Comparison of ENCODE assay signal across 1 cellular context in the genomic region with DNA sequence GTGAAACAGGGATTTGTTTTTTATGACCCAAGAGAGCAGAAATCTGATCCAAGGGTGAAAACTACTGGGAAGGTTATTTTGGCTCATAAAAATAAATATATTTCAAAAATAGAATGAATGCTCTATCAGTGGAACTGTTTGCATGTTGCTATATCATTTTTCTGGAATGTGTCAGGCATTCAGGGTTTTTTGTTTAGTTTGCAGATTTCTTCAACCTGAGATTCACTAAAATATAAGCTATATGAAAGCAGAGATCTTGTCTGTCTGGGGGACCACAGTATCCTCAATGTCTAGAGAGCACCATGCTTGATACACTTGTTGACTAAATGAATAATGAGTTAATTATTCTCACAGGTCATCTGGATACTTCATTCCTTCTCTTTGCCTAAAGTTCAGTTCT.
TF ChIP-seq lines count a peak whose summit lies in the region.

No MANE protein-coding gene starts in this region.

TF ChIP-seq in WTC11, 78 proteins besides CTCF, POLR2A, EP300 and RAD21 (continued from another document):
- TF ChIP-seq, protein P1, sequence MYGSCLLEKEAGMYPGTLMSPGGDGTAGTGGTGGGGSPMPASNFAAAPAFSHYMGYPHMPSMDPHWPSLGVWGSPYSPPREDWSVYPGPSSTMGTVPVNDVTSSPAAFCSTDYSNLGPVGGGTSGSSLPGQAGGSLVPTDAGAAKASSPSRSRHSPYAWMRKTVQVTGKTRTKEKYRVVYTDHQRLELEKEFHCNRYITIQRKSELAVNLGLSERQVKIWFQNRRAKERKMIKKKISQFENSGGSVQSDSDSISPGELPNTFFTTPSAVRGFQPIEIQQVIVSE (CRISPR knock-in tag; IDR thresholded peaks at IDR 0.05; ENCODE audit: borderline replicate concordance): no peak
- TF ChIP-seq, protein P2, sequence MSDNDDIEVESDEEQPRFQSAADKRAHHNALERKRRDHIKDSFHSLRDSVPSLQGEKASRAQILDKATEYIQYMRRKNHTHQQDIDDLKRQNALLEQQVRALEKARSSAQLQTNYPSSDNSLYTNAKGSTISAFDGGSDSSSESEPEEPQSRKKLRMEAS (CRISPR knock-in tag; IDR thresholded peaks at IDR 0.05): no peak
- no peak for TF ChIP-seq GRHL2 (CRISPR knock-in tag; IDR thresholded peaks at IDR 0.05; ENCODE audit: insufficient replicate concordance, severe bottlenecking)
- TF ChIP-seq, protein P3, sequence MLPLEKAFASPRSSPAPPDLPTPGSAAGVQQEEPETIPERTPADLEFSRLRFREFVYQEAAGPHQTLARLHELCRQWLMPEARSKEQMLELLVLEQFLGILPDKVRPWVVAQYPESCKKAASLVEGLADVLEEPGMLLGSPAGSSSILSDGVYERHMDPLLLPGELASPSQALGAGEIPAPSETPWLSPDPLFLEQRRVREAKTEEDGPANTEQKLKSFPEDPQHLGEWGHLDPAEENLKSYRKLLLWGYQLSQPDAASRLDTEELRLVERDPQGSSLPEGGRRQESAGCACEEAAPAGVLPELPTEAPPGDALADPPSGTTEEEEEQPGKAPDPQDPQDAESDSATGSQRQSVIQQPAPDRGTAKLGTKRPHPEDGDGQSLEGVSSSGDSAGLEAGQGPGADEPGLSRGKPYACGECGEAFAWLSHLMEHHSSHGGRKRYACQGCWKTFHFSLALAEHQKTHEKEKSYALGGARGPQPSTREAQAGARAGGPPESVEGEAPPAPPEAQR (CRISPR knock-in tag; IDR thresholded peaks at IDR 0.05): no peak
- TF ChIP-seq, protein P4, sequence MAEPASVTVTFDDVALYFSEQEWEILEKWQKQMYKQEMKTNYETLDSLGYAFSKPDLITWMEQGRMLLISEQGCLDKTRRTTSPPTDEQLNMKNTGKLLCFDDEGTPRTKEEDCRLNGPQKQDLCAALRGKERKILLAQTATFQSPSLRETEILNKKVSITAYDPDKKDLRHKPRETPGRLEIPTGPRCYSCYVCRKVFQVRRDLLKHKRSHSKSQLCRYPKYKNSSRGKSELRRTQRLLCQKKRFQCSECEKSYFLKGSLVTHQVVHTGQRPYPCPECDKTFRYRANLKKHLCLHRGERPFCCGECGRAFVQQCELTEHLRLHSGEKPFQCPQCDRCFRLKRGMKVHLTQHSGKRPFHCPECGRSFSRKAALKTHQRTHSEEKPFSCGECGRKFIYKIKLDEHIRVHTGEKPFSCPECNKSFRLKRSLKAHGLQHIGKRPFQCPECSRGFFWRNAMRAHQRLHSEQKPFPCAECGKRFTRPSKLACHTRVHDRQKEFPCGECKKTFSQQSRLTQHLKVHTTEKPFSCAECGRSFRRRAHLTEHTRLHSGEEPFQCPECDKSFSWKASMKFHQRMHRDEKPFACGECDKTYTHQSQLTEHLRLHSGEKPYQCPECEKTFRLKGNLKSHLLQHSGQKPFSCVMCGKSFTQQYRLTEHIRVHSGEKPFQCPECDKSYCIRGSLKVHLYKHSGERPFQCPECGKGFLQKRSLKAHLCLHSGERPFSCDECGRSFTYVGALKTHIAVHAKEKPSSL (CRISPR knock-in tag; conservative IDR thresholded peaks at IDR 0.05): no peak
- TF ChIP-seq, protein P5, sequence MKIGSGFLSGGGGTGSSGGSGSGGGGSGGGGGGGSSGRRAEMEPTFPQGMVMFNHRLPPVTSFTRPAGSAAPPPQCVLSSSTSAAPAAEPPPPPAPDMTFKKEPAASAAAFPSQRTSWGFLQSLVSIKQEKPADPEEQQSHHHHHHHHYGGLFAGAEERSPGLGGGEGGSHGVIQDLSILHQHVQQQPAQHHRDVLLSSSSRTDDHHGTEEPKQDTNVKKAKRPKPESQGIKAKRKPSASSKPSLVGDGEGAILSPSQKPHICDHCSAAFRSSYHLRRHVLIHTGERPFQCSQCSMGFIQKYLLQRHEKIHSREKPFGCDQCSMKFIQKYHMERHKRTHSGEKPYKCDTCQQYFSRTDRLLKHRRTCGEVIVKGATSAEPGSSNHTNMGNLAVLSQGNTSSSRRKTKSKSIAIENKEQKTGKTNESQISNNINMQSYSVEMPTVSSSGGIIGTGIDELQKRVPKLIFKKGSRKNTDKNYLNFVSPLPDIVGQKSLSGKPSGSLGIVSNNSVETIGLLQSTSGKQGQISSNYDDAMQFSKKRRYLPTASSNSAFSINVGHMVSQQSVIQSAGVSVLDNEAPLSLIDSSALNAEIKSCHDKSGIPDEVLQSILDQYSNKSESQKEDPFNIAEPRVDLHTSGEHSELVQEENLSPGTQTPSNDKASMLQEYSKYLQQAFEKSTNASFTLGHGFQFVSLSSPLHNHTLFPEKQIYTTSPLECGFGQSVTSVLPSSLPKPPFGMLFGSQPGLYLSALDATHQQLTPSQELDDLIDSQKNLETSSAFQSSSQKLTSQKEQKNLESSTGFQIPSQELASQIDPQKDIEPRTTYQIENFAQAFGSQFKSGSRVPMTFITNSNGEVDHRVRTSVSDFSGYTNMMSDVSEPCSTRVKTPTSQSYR (CRISPR knock-in tag; IDR thresholded peaks at IDR 0.05): no peak
- TF ChIP-seq, protein P6, sequence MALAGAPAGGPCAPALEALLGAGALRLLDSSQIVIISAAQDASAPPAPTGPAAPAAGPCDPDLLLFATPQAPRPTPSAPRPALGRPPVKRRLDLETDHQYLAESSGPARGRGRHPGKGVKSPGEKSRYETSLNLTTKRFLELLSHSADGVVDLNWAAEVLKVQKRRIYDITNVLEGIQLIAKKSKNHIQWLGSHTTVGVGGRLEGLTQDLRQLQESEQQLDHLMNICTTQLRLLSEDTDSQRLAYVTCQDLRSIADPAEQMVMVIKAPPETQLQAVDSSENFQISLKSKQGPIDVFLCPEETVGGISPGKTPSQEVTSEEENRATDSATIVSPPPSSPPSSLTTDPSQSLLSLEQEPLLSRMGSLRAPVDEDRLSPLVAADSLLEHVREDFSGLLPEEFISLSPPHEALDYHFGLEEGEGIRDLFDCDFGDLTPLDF (CRISPR knock-in tag; IDR thresholded peaks at IDR 0.05): no peak
- TF ChIP-seq, protein P7, sequence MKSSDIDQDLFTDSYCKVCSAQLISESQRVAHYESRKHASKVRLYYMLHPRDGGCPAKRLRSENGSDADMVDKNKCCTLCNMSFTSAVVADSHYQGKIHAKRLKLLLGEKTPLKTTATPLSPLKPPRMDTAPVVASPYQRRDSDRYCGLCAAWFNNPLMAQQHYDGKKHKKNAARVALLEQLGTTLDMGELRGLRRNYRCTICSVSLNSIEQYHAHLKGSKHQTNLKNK (CRISPR knock-in tag; IDR thresholded peaks at IDR 0.05): no peak
- no peak for TF ChIP-seq SP1 (CRISPR knock-in tag; conservative IDR thresholded peaks at IDR 0.05)
TF ChIP-seq in WTC11: peak in this region for 0.
